ENCODE assay signal across 9 cellular contexts in the genomic region with DNA sequence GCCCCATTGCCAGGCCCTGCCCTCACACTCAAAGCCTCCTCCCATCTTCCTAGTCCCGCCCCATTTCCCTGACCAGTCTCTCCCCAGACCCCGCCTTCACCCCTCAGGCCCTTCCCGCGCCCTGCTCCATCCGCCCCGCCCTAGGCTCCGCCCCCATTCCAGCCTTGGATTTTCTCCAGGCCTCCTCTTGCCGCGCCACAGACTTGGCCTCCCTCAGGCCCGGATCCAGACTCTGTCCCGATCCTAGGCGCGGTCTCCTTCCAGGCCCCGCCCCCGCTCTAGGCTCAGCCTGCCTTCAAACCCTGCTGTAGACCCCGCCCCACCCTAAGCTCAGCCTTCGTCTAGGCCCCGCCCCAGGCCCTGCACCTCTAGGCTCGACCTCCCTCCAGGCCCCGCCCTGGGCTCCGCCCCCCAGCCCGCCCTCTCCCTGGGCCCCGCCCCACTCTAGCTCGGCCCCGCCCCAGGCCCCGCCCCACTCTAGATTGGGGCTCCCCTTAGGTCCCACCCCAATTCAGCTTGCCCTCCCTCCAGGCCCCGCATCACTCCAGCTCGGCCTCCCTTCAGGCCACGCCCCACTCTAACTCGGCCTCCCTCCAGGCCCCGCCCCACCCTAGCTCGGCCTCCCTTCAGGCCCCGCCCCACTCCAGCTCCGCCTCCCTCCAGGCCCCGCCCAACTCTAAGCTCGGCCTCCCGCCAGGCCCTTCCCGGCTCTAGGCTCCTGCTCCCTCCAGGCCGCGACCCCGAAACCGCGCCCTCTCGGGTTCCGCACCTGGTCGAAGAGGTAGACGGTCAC. TPM values are rescaled to one million over a fixed set of nuclear protein-coding genes. Genes with fewer than 3 reads are reported as not detected.
DNase-seq lines count a peak whose midpoint lies in the region; ATAC-seq and TF ChIP-seq lines count a peak whose summit lies in the region.
"Had no signal": no experiment of that assay in that cellular context is flagged by ENCODE, and none has a peak within 500 bp of the region (broad histone marks: within the 10 kb centered on the region; RNA-seq: fewer than 3 reads in every experiment).

No MANE protein-coding gene starts in this region.

- no peaks in the 10 kb centered on the region for H3K27me3 ChIP-seq in OCI-LY1 (ENCODE audit: insufficient read depth, low read length)

- TF ChIP-seq CTCF in C4-2B (conservative IDR thresholded peaks at IDR 0.05) (no peak), OCI-LY1 (IDR thresholded peaks at IDR 0.05; ENCODE audit: low read length) (no peak)

- H3F3A ChIP-seq in OCI-LY1 (ENCODE audit: insufficient read depth, low read length): no peaks in the 10 kb centered on the region

- ATAC-seq in GM19395 (IDR thresholded peaks at IDR 0.05; ENCODE audit: unreplicated experiment): peak; percentile 70
- ATAC-seq in HG03565 (IDR thresholded peaks at IDR 0.05; ENCODE audit: unreplicated experiment): peak; percentile 52

- H3K9me2 ChIP-seq in OCI-LY1 (ENCODE audit: low read depth, low read length): no peaks in the 10 kb centered on the region

- DNase-seq in activated T-cell treated with anti-CD3 and anti-CD28 coated beads for 4 hours (peak; percentile 77), erythroblast (lab: John Stamatoyannopoulos, UW) (peak; percentile 98 to 100), mucosa of gallbladder (ENCODE audit: low spot score) (peak; percentile 97)
- peak; percentile 91 for DNase-seq in stimulated activated CD8-positive, alpha-beta memory T cell treated with anti-CD3 and anti-CD28 coated beads, Interleukin-4, amount 100 ng/mL, for 48 hours

- H3K79me2 ChIP-seq in OCI-LY1 (ENCODE audit: insufficient read depth, low read length): no peaks in the 10 kb centered on the region

- H3K4me3 ChIP-seq in OCI-LY1 (ENCODE audit: low read depth, low read length, poor library complexity, severe bottlenecking): peak overlapping the region; percentile 58

- H3K36me3 ChIP-seq in OCI-LY1 (ENCODE audit: insufficient read depth, low read length): no peaks in the 10 kb centered on the region

- H3K4me1 ChIP-seq in OCI-LY1 (ENCODE audit: insufficient read depth, low read length, severe bottlenecking): peaks cover 8% of the 10 kb centered on the region

- H3K27ac ChIP-seq in C4-2B (peak overlapping the region; percentile 69), OCI-LY1 (ENCODE audit: low read depth, low read length, poor library complexity, severe bottlenecking) (peak overlapping the region; percentile 27)

- peak overlapping the region; percentile 77 for H3K4me2 ChIP-seq in OCI-LY1 (ENCODE audit: low read length)

- H3K9me3 ChIP-seq in OCI-LY1 (ENCODE audit: low read length): no peaks in the 10 kb centered on the region

- H3K9ac ChIP-seq in OCI-LY1 (ENCODE audit: low read length): peak overlapping the region; percentile 40; the same call in 1 of the 2 replicates

- no peak for TF ChIP-seq POLR2A in erythroblast (IDR thresholded peaks at IDR 0.05; ENCODE audit: low read length)

- H4K20me1 ChIP-seq in OCI-LY1 (ENCODE audit: insufficient read depth, low read length): no peaks in the 10 kb centered on the region

- H2AFZ ChIP-seq in OCI-LY1 (ENCODE audit: low read length): no peak overlapping the region

RNA-seq across cellular contexts. Expression of a gene that starts 18.5 kb away (rescaled TPM):
- 21.0 TPM for total RNA-seq in mucosa of gallbladder

RNA-seq across cellular contexts. Expression of a gene that starts 24.0 kb away (rescaled TPM):
- 141 TPM for total RNA-seq in mucosa of gallbladder

RNA-seq across cellular contexts. Expression of a gene that starts 37.7 kb away (rescaled TPM):
- 1.0 TPM for total RNA-seq in mucosa of gallbladder

RNA-seq across cellular contexts. Expression of a gene that starts 47.3 kb away (rescaled TPM):
- total RNA-seq in mucosa of gallbladder: 27.6 TPM

RNA-seq across cellular contexts. Expression of a gene that starts 58.9 kb away (rescaled TPM):
- total RNA-seq in mucosa of gallbladder: 13.1 TPM
- total RNA-seq: activated CD8-positive, alpha-beta memory T cell treated with anti-CD3 and anti-CD28 coated beads for 36 hours had no signal

Comparison
In these comparisons a context has a peak if more than half of its experiments do, and no peak if none do; other contexts are left out.
1. Peak in every context shown above with its lines: DNase-seq, ATAC-seq, H3K4me3 ChIP-seq and H3K27ac ChIP-seq.